In genomic region chr10:110496553-110497437, GRCh38 we compare ENCODE assay signal across 8 cellular contexts. TPM values are rescaled to one million over a fixed set of nuclear protein-coding genes. Genes with fewer than 3 reads are reported as not detected.
DNase-seq lines count a peak whose midpoint lies in the region; ATAC-seq, FAIRE-seq and TF ChIP-seq lines count a peak whose summit lies in the region.

No MANE protein-coding gene starts in this region.

- H3K4ac ChIP-seq in H1 (replicated peaks; ENCODE audit: insufficient read length, low read depth, low read length), result no peak overlapping the region

- peaks cover 5% of the 10 kb centered on the region; the same call in 1 of the 2 replicates for H3K79me1 ChIP-seq in H1 (ENCODE audit: low read depth, low read length)

- H3K4me1 ChIP-seq in H1 (replicated peaks in 1 of 4; ENCODE audit: control insufficient read depth in 3 of 4, insufficient read depth in 4 of 4, low read length in 3 of 4), result peaks cover 12 to 29% (median 22%) of the 10 kb centered on the region in 4 experiments
- H3K4me1 ChIP-seq in neuron (ENCODE audit: insufficient read depth, low read length), result peaks cover 15% of the 10 kb centered on the region

- TF ChIP-seq CTCF in H1 (IDR thresholded peaks at IDR 0.05; ENCODE audit: control extremely low read depth in 1 of 3, insufficient read depth in 1 of 3, low read depth in 1 of 3, low read length in 3 of 3), result no peak

- H3K14ac ChIP-seq in H1 (ENCODE audit: insufficient read length), result no peak overlapping the region

- H4K8ac ChIP-seq in H1 (ENCODE audit: extremely low read depth, insufficient read depth, low read length), result peak overlapping the region; percentile 72; the same call in 1 of the 2 replicates

- TF ChIP-seq EP300 in H1 (IDR thresholded peaks at IDR 0.05; ENCODE audit: borderline replicate concordance in 1 of 2, low read depth in 2 of 2, low read length in 2 of 2), result no peak

- H2BK5ac ChIP-seq in H1 (ENCODE audit: low read depth, low read length), result no peak overlapping the region

- FAIRE-seq in RCC 7860 (lab: Jason Lieb, UNC) (no peak), H1 (lab: Jason Lieb, UNC) (no peak)

- peak overlapping the region; percentile 74; the same call in 1 of the 2 replicates for H2BK15ac ChIP-seq in H1 (ENCODE audit: low read length)

- H3K36me3 ChIP-seq in H1 (ENCODE audit: control insufficient read depth in 2 of 4, insufficient read depth in 4 of 4, low read length in 3 of 4) (no peaks in the 10 kb centered on the region), neuron (ENCODE audit: insufficient read depth, low read length) (no peaks in the 10 kb centered on the region)

- H3K23me2 ChIP-seq in H1 (ENCODE audit: low read depth, low read length), result peaks cover 12% of the 10 kb centered on the region; the same call in 1 of the 2 replicates

- no peak for TF ChIP-seq POLR2A in H1 (IDR thresholded peaks at IDR 0.05; ENCODE audit: control extremely low read depth in 1 of 2, low read depth in 2 of 2, low read length in 2 of 2)

- H3K27me3 ChIP-seq in H1 (replicated peaks in 1 of 4; ENCODE audit: control insufficient read depth in 3 of 4, extremely low read depth in 1 of 4, insufficient read depth in 3 of 4, low read length in 3 of 4) (peaks cover 0 to 34% (median 17%) of the 10 kb centered on the region in 4 experiments; a peak in 5 of 7 replicates), neuron (ENCODE audit: insufficient read depth, low read length) (peaks cover 24% of the 10 kb centered on the region)

- peaks cover 4 to 6% of the 10 kb centered on the region in 2 experiments for H4K20me1 ChIP-seq in H1 (replicated peaks in 1 of 2; ENCODE audit: control insufficient read depth in 1 of 2, insufficient read depth in 2 of 2, low read length in 2 of 2)

- no peak overlapping the region for H3K23ac ChIP-seq in H1 (ENCODE audit: insufficient read length)

- POLR2A ChIA-PET in H1 (lab: Charles Lee; ENCODE audit: partially characterized antibody), result interaction anchor here (1.0 to 5.4 kb wide), 6 partner anchors 11 to 142 kb away, joined by 3 to 56 read pairs (median 4); no protein-coding TSS in a partner anchor

- H3K9me3 ChIP-seq in H1 (ENCODE audit: insufficient read depth in 2 of 2, low read depth in 1 of 2, low read length in 1 of 2) (no peaks in the 10 kb centered on the region), neuron (ENCODE audit: low read length) (no peaks in the 10 kb centered on the region)

- peak overlapping the region; percentile 62; the same call in 1 of the 2 replicates for H3K27ac ChIP-seq in H1 (ENCODE audit: low read depth, low read length)

- H2AK5ac ChIP-seq in H1 (ENCODE audit: low read depth, low read length), result no peak overlapping the region

- no peak overlapping the region for H2AFZ ChIP-seq in H1 (ENCODE audit: low read length)
- H2AFZ ChIP-seq in neuron (ENCODE audit: low read depth, low read length), result peak overlapping the region; percentile 86

- no peak overlapping the region for H2BK20ac ChIP-seq in H1 (ENCODE audit: low read length)

- no peak overlapping the region for H4K5ac ChIP-seq in H1 (ENCODE audit: insufficient read length, low read depth, low read length)

- no peak overlapping the region for H4K91ac ChIP-seq in H1 (replicated peaks; ENCODE audit: insufficient read length, low read length)

- H2BK120ac ChIP-seq in H1 (replicated peaks; ENCODE audit: low read depth, low read length), result no peak overlapping the region

- peak overlapping the region in 3 of 4 experiments; percentile 49 to 73 (median 62); a peak in 6 of 7 replicates for H3K9ac ChIP-seq in H1 (replicated peaks in 1 of 4; ENCODE audit: extremely low read depth in 1 of 4, low read depth in 3 of 4, low read length in 3 of 4)

- no peak for TF ChIP-seq RAD21 in H1 (IDR thresholded peaks at IDR 0.05 in 1 of 2, conservative IDR thresholded peaks at IDR 0.05 in 1 of 2; ENCODE audit: low read depth in 2 of 2, low read length in 2 of 2)

- ATAC-seq in GM18907 (IDR thresholded peaks at IDR 0.05; ENCODE audit: unreplicated experiment), result no peak
- no peak for ATAC-seq in GM19035 (IDR thresholded peaks at IDR 0.05; ENCODE audit: unreplicated experiment)

- H3K4me3 ChIP-seq in H1 (ENCODE audit: extremely low read depth in 1 of 4, insufficient read depth in 2 of 4, low read depth in 3 of 4, low read length in 4 of 4), result peak overlapping the region; percentile 65 to 96 (median 80)
- H3K4me3 ChIP-seq in neuron (ENCODE audit: low read length), result peak overlapping the region; percentile 70

- peaks cover 0 to 20% of the 10 kb centered on the region in 2 experiments; a peak in 3 of 4 replicates for H3K79me2 ChIP-seq in H1 (ENCODE audit: control insufficient read depth in 1 of 2, insufficient read depth in 2 of 2, low read length in 2 of 2)

- H3K4me2 ChIP-seq in H1 (ENCODE audit: insufficient read depth in 1 of 2, low read depth in 2 of 2, low read length in 2 of 2), result peak overlapping the region; percentile 79 to 80

- no peak overlapping the region for H2BK12ac ChIP-seq in H1 (ENCODE audit: low read depth, low read length)

- 23% methylated on average over 22 of the region's 22 CpGs; no CpG with 5 or more reads in 1 of the 2 experiments for WGBS in H1 (ENCODE audit: extremely low coverage in 1 of 2, insufficient coverage in 1 of 2, insufficient read length in 1 of 2, insufficient replicate concordance in 2 of 2, low coverage in 1 of 2, low lambda C conversion rate in 2 of 2, missing lambda C conversion rate in 1 of 2), 2 experiments

- DNase-seq in ELF-1 (ENCODE audit: low read depth, low spot score), result peak; percentile 39
- DNase-seq in RCC 7860 (ENCODE audit: low spot score), result peak; percentile 46
- DNase-seq in H1 (ENCODE audit: low read depth in 1 of 2, low spot score in 2 of 2), result no peak
- DNase-seq in foreskin melanocyte, result no peak
- no peak for DNase-seq in ureter (ENCODE audit: low spot score)

- CTCF ChIA-PET in H1 (lab: Charles Lee; ENCODE audit: partially characterized antibody), result interaction anchor here (1.3 to 1.8 kb wide), 3 partner anchors 34 to 143 kb away, joined by 3 to 6 read pairs (median 5); no protein-coding TSS in a partner anchor

- H3K56ac ChIP-seq in H1 (replicated peaks; ENCODE audit: insufficient read length, low read depth, low read length), result no peak overlapping the region

- H3K18ac ChIP-seq in H1 (ENCODE audit: extremely low read depth, low read length), result 0 out of 2 replicates have a peak overlapping the region, but pooled peaks have one; percentile 27

TF ChIP-seq in H1, 55 proteins besides CTCF, POLR2A, EP300 and RAD21:
- TF ChIP-seq TAF1 (IDR thresholded peaks at IDR 0.05; ENCODE audit: low read depth, low read length), result no peak
- no peak for TF ChIP-seq CREB1 (IDR thresholded peaks at IDR 0.05)
- TF ChIP-seq TEAD4 (IDR thresholded peaks at IDR 0.05; ENCODE audit: low read depth, low read length), result no peak
- no peak for TF ChIP-seq SIX5 (IDR thresholded peaks at IDR 0.05; ENCODE audit: low read depth, low read length)
- TF ChIP-seq POU5F1 (IDR thresholded peaks at IDR 0.05; ENCODE audit: low read depth, low read length), result no peak
- no peak for TF ChIP-seq GTF2F1 (IDR thresholded peaks at IDR 0.05; ENCODE audit: borderline replicate concordance, low read depth, low read length)
- TF ChIP-seq EZH2 (IDR thresholded peaks at IDR 0.05; ENCODE audit: low read depth, low read length, severe bottlenecking), result peak; percentile 11
- TF ChIP-seq E2F6 (IDR thresholded peaks at IDR 0.05), result peak; percentile 6; the same call in 1 of the 2 replicates
- no peak for TF ChIP-seq SUZ12 (IDR thresholded peaks at IDR 0.05; ENCODE audit: low read length)
- no peak for TF ChIP-seq ATF3 (IDR thresholded peaks at IDR 0.05; ENCODE audit: insufficient read depth, low read depth, low read length)

RNA-seq across cellular contexts. Expression of gene DUSP5, which starts 0.9 kb away (rescaled TPM):
- total RNA-seq in H1 (2021; fragmentation: NEBNext Ultra II Directional; extraction: Animal tissue kit (Norgen Biotek cat#: 25700)), result 27.0 and 30.3 TPM in 2 replicates
- 13.3 and 13.6 TPM in 2 replicates for polyA plus RNA-seq in H1 (2011; rRNA removed)
- 15.2 TPM for polyA plus RNA-seq in H1 (2011; cell fraction: cytosol; rRNA removed)
- 12.0 TPM for polyA plus RNA-seq in H1 (2011; cell fraction: nucleus; rRNA removed)
- polyA plus RNA-seq in H1 (2012, experiment 1 of 2), result 14.3 to 18.7 TPM (median 15.9 TPM) in 4 replicates
- polyA plus RNA-seq in H1 (2012, experiment 2 of 2), result 16.9 TPM
- polyA plus RNA-seq in H1 (2013, experiment 1 of 2), result 17.0 TPM
- polyA plus RNA-seq in H1 (2013, experiment 2 of 2), result 20.2 TPM
- 28.9 and 41.0 TPM in 2 replicates for polyA minus RNA-seq in H1 (2011; rRNA and poly(A)+ RNA removed)
- polyA minus RNA-seq in H1 (2011; cell fraction: cytosol; rRNA and poly(A)+ RNA removed), result 37.5 TPM
- 14.9 TPM for polyA minus RNA-seq in H1 (2011; cell fraction: nucleus; rRNA and poly(A)+ RNA removed)
- total RNA-seq in ureter, result 14.3 TPM

Comparison
In these comparisons a context has a peak if more than half of its experiments do, and no peak if none do; other contexts are left out.
1. DNase-seq: peak in ELF-1 (single experiment) and RCC 7860 (single experiment); none in H1 (0 of 2), foreskin melanocyte (single experiment) and ureter (single experiment).